8 cellular contexts compared by ENCODE assay signal in the genomic region with DNA sequence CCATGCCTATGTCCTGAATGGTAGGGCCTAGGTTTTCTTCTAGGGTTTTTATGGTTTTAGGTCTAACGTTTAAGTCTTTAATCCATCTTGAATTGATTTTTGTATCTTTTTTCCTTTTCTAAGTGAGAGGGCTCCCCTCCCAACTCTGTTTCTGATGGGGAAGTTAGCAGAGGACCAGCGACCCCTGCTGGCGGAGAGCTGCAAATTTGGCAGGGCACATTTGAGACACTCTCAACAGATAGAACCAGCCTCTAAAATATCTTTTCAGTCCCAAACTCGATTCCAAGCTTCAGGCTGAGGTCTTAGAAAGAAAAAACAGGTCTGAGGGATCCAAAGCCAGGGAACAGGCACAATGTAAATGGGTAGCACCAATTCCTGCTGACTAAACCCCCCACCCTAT. TPM values are rescaled to one million over a fixed set of nuclear protein-coding genes. Genes with fewer than 3 reads are reported as not detected.
DNase-seq lines count a peak whose midpoint lies in the region; ATAC-seq, FAIRE-seq and TF ChIP-seq lines count a peak whose summit lies in the region.

No MANE protein-coding gene starts in this region.

- no peaks in the 10 kb centered on the region for H4K20me1 ChIP-seq in keratinocyte (ENCODE audit: control insufficient read depth, extremely low read depth, insufficient read depth, low read length)

- CTCF ChIA-PET in HEK293T (lab: Yijun Ruan, JAX) = no interaction called here

- H3K4me3 ChIP-seq in AG10803 (ENCODE audit: low read length) (no peak overlapping the region), keratinocyte (ENCODE audit: control insufficient read depth in 2 of 3, extremely low read depth in 1 of 3, insufficient read depth in 2 of 3, low read depth in 1 of 3, low read length in 3 of 3) (no peak overlapping the region), body of pancreas (no peak overlapping the region)

- H2AFZ ChIP-seq in keratinocyte (ENCODE audit: control insufficient read depth, low read length) = no peak overlapping the region

- H3K79me2 ChIP-seq in keratinocyte (ENCODE audit: control insufficient read depth, insufficient read depth, low read length) = no peaks in the 10 kb centered on the region

- intact Hi-C loops in body of pancreas (cut with DNase I) = no loop called here

- dilution Hi-C loops in keratinocyte (cut with MboI; ENCODE audit: extremely low pct_ligation_motif_present, low sequenced_read_pairs) = loop anchor here (25.0 kb wide), 1 partner anchor 249 kb away; no protein-coding TSS in a partner anchor

- H3K9me1 ChIP-seq in keratinocyte (ENCODE audit: control insufficient read depth, extremely low read depth, insufficient read depth, low read length) = no peaks in the 10 kb centered on the region

- no peak overlapping the region for H3K27ac ChIP-seq in keratinocyte (ENCODE audit: control insufficient read depth, insufficient read depth, low read length)
- H3K27ac ChIP-seq in body of pancreas = no peak overlapping the region

- no peak for FAIRE-seq in keratinocyte (lab: Jason Lieb, UNC)

- 31 to 39% methylated on average over 4 of the region's 4 CpGs for WGBS in body of pancreas, 2 donors

- H3K4me2 ChIP-seq in keratinocyte (ENCODE audit: control insufficient read depth, extremely low read depth, insufficient read depth, low read depth, low read length) = no peak overlapping the region

- H3K4me1 ChIP-seq in keratinocyte (ENCODE audit: control insufficient read depth, extremely low read depth, insufficient read depth, low read length) = no peaks in the 10 kb centered on the region
- H3K4me1 ChIP-seq in body of pancreas = peaks cover 2% of the 10 kb centered on the region

- TF ChIP-seq CTCF in AG10803 (conservative IDR thresholded peaks at IDR 0.05; ENCODE audit: low read length) (peak; percentile 53), keratinocyte (optimal IDR thresholded peaks at IDR 0.05 in 1 of 3, IDR thresholded peaks at IDR 0.05 in 1 of 3, conservative IDR thresholded peaks at IDR 0.05 in 1 of 3; ENCODE audit: extremely low read depth in 1 of 3, insufficient read depth in 2 of 3, low read length in 3 of 3) (peak; percentile 40 to 63 (median 47)), body of pancreas (IDR thresholded peaks at IDR 0.05) (peak in 1 of 7 experiments; percentile 17)

- no peak overlapping the region for H3K9ac ChIP-seq in keratinocyte (ENCODE audit: control insufficient read depth, extremely low read depth, insufficient read depth, low read length)

- no peaks in the 10 kb centered on the region for H3K27me3 ChIP-seq in keratinocyte (ENCODE audit: control insufficient read depth, extremely low read depth, insufficient read depth, low read length)
- H3K27me3 ChIP-seq in body of pancreas = no peaks in the 10 kb centered on the region

- peaks cover 6% of the 10 kb centered on the region for H3K9me3 ChIP-seq in keratinocyte (ENCODE audit: control insufficient read depth, low read depth, low read length)
- H3K9me3 ChIP-seq in body of pancreas = peaks cover 0 to 3% (median 0%) of the 10 kb centered on the region in 3 donors

- H3K36me3 ChIP-seq in keratinocyte (ENCODE audit: control insufficient read depth in 2 of 2, extremely low read depth in 1 of 2, insufficient read depth in 2 of 2, low read length in 2 of 2) (no peaks in the 10 kb centered on the region), body of pancreas (replicated peaks in 1 of 2; ENCODE audit: insufficient read depth in 1 of 2, low read depth in 2 of 2) (no peaks in the 10 kb centered on the region)

- no peak for TF ChIP-seq POLR2A in body of pancreas (IDR thresholded peaks at IDR 0.05)

- POLR2A ChIA-PET in HEK293T (lab: Yijun Ruan, JAX) = no interaction called here

- no peak for ATAC-seq in HG02588 (IDR thresholded peaks at IDR 0.05; ENCODE audit: unreplicated experiment)
- ATAC-seq in GM21723 (IDR thresholded peaks at IDR 0.05; ENCODE audit: unreplicated experiment) = no peak
- ATAC-seq in GM19452 (IDR thresholded peaks at IDR 0.05; ENCODE audit: unreplicated experiment) = no peak
- ATAC-seq in body of pancreas = no peak

- DNase-seq in AG10803 (ENCODE audit: low read depth) = peak; percentile 12
- DNase-seq in HEK293T (ENCODE audit: extremely low spot score) = peak; percentile 39
- DNase-seq in activated CD8-positive, alpha-beta memory T cell treated with anti-CD3 and anti-CD28 coated beads for 24 hours = peak; percentile 79
- DNase-seq in keratinocyte (ENCODE audit: low read depth, low spot score) = no peak
- DNase-seq in body of pancreas = no peak

TF ChIP-seq in HEK293T, 16 proteins besides CTCF, POLR2A, EP300 and RAD21:
- TF ChIP-seq NFRKB (IDR thresholded peaks at IDR 0.05) = no peak
- TF ChIP-seq FOXM1 (IDR thresholded peaks at IDR 0.05; ENCODE audit: borderline replicate concordance) = no peak
- TF ChIP-seq FOXA1 (IDR thresholded peaks at IDR 0.05) = no peak
- no peak for TF ChIP-seq BHLHE40 (IDR thresholded peaks at IDR 0.05; ENCODE audit: borderline replicate concordance)
- no peak for TF ChIP-seq ZNF384 (IDR thresholded peaks at IDR 0.05)
- no peak for TF ChIP-seq FOXK2 (IDR thresholded peaks at IDR 0.05)
- no peak for TF ChIP-seq ARNT (IDR thresholded peaks at IDR 0.05)
- no peak for TF ChIP-seq ELF4 (IDR thresholded peaks at IDR 0.05)
- no peak for TF ChIP-seq L3MBTL2 (conservative IDR thresholded peaks at IDR 0.05)
- no peak for TF ChIP-seq LEF1 (IDR thresholded peaks at IDR 0.05; ENCODE audit: borderline replicate concordance)
- no peak for TF ChIP-seq CTBP1 (IDR thresholded peaks at IDR 0.05; ENCODE audit: borderline replicate concordance)
- no peak for TF ChIP-seq TARDBP (IDR thresholded peaks at IDR 0.05)
- TF ChIP-seq, protein P1, sequence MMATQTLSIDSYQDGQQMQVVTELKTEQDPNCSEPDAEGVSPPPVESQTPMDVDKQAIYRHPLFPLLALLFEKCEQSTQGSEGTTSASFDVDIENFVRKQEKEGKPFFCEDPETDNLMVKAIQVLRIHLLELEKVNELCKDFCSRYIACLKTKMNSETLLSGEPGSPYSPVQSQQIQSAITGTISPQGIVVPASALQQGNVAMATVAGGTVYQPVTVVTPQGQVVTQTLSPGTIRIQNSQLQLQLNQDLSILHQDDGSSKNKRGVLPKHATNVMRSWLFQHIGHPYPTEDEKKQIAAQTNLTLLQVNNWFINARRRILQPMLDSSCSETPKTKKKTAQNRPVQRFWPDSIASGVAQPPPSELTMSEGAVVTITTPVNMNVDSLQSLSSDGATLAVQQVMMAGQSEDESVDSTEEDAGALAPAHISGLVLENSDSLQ (IDR thresholded peaks at IDR 0.05) = no peak
- TF ChIP-seq HDGF (IDR thresholded peaks at IDR 0.05; ENCODE audit: borderline replicate concordance) = no peak
- no peak for TF ChIP-seq SP1 (IDR thresholded peaks at IDR 0.05)
- no peak for TF ChIP-seq SUZ12 (IDR thresholded peaks at IDR 0.05)
TF ChIP-seq in HEK293T: peak in this region for 0.

RNA-seq across cellular contexts. Expression of a gene that starts 32.5 kb away (rescaled TPM):
- polyA plus RNA-seq in keratinocyte = 1.4 to 1.9 TPM (median 1.6 TPM) in 3 replicates
- polyA plus RNA-seq in keratinocyte (2011; ENCODE audit: low read depth) = 0.25 TPM
- polyA plus RNA-seq in keratinocyte (2011; cell fraction: cytosol; rRNA removed) = 1.0 and 1.5 TPM in 2 replicates
- 5.3 and 6.2 TPM in 2 replicates for polyA plus RNA-seq in keratinocyte (2011; cell fraction: nucleus; rRNA removed)
- polyA plus RNA-seq in keratinocyte (2012; ENCODE audit: low replicate concordance) = 1.0 and 2.3 TPM in 2 replicates
- polyA minus RNA-seq in keratinocyte = 2.2 to 4.4 TPM (median 2.3 TPM) in 3 replicates
- 4.0 TPM for polyA minus RNA-seq in keratinocyte (2011; cell fraction: cytosol; rRNA and poly(A)+ RNA removed)
- 5.1 and 5.5 TPM in 2 replicates for polyA minus RNA-seq in keratinocyte (2011; cell fraction: nucleus; rRNA and poly(A)+ RNA removed)
- total RNA-seq in body of pancreas = 1 to 10 TPM in 1 of 2 donors, under 1 TPM in 1; 0.33 to 1.0 TPM

RNA-seq across cellular contexts. Expression of a gene that starts 52.2 kb away (rescaled TPM):
- polyA plus RNA-seq in keratinocyte = not detected in 3 replicates
- not detected for polyA plus RNA-seq in keratinocyte (2011; ENCODE audit: low read depth)
- polyA plus RNA-seq in keratinocyte (2011; cell fraction: cytosol; rRNA removed) = not detected in 2 replicates
- polyA plus RNA-seq in keratinocyte (2011; cell fraction: nucleus; rRNA removed) = not detected in 2 replicates
- polyA plus RNA-seq in keratinocyte (2012; ENCODE audit: low replicate concordance) = not detected in 2 replicates
- polyA minus RNA-seq in keratinocyte = not detected in 3 replicates
- not detected for polyA minus RNA-seq in keratinocyte (2011; cell fraction: cytosol; rRNA and poly(A)+ RNA removed)
- polyA minus RNA-seq in keratinocyte (2011; cell fraction: nucleus; rRNA and poly(A)+ RNA removed) = not detected in 2 replicates
- total RNA-seq in body of pancreas = not detected

Comparison
In these comparisons a context has a peak if more than half of its experiments do, and no peak if none do; other contexts are left out.
1. DNase-seq: peak in AG10803 (single experiment), HEK293T (single experiment) and activated CD8-positive, alpha-beta memory T cell treated with anti-CD3 and anti-CD28 coated beads for 24 hours (single experiment); none in keratinocyte (single experiment) and body of pancreas (0 of 4).